In genomic region chrX:47242321-47242720, GRCh38 we compare ENCODE assay signal across 21 cellular contexts.
"Had no signal": no experiment of that assay in that cellular context is flagged by ENCODE, and none has a peak within 500 bp of the region (broad histone marks: within the 10 kb centered on the region; RNA-seq: fewer than 3 reads in every experiment).

No MANE protein-coding gene starts in this region.

- DNase-seq: cerebellar nuclear complex; colonic mucosa; dermis blood vessel endothelial cell; dorsolateral prefrontal cortex; effector CD4-positive, alpha-beta T cell; effector memory CD4-positive, alpha-beta T cell; foreskin keratinocyte; heart left ventricle; hypothalamus; immature natural killer cell; kidney glomerular epithelial cell; left lung; left ventricle myocardium superior; lower lobe of right lung; mesenchymal stem cell; midbrain had no signal

- H2AFZ ChIP-seq: hepatocyte had no signal

- H3K27ac ChIP-seq: colonic mucosa, dorsolateral prefrontal cortex, esophagus muscularis mucosa, foreskin keratinocyte, gastroesophageal sphincter, heart left ventricle, hepatocyte, left lung, lower lobe of right lung had no signal

- H3K4me2 ChIP-seq: hepatocyte had no signal

- H3K4me3 ChIP-seq: colonic mucosa, dorsolateral prefrontal cortex, esophagus muscularis mucosa, gastroesophageal sphincter, heart left ventricle, hepatocyte, left lung, lower lobe of right lung had no signal

- FAIRE-seq: frontal cortex, keratinocyte had no signal

- ATAC-seq: foreskin keratinocyte, gastroesophageal sphincter, heart left ventricle, left lung, left ventricle myocardium superior, lower lobe of right lung had no signal

- H3K36me3 ChIP-seq: colonic mucosa had no signal

- H3K9me3 ChIP-seq: colonic mucosa, esophagus muscularis mucosa, gastroesophageal sphincter, heart left ventricle, left lung, lower lobe of right lung had no signal

- H3K27me3 ChIP-seq: colonic mucosa, esophagus muscularis mucosa, foreskin keratinocyte, gastroesophageal sphincter, hepatocyte, left lung had no signal

- H3K4me1 ChIP-seq: colonic mucosa, foreskin keratinocyte, heart left ventricle, left lung, lower lobe of right lung had no signal
